1 cellular context compared by ENCODE assay signal in genomic region chr1:11907275-11908138, GRCh38.
A peak's percentile ranks its signal among the peaks of the same experiment; 100 is the strongest.
TF ChIP-seq lines count a peak whose summit lies in the region.

No MANE protein-coding gene starts in this region.

TF ChIP-seq in HepG2, 621 proteins besides CTCF, POLR2A, EP300 and RAD21 (continued from another document and continues in another):
- TF ChIP-seq ZNF34 (CRISPR knock-in tag; IDR thresholded peaks at IDR 0.05; ENCODE audit: borderline replicate concordance) (no peak), SNAPC5 (CRISPR knock-in tag; IDR thresholded peaks at IDR 0.05; ENCODE audit: borderline replicate concordance) (peak; percentile 100), NCOR1 (IDR thresholded peaks at IDR 0.05; ENCODE audit: borderline replicate concordance, low read length) (no peak), TP53 (CRISPR knock-in tag; conservative IDR thresholded peaks at IDR 0.05) (no peak), ZNF556 (CRISPR knock-in tag; IDR thresholded peaks at IDR 0.05; ENCODE audit: borderline replicate concordance) (0 out of 2 replicates have a peak, but pooled peaks have one; percentile 58), JARID2 (CRISPR knock-in tag; IDR thresholded peaks at IDR 0.05; ENCODE audit: insufficient replicate concordance) (peak; percentile 30), SIX4 (CRISPR knock-in tag; IDR thresholded peaks at IDR 0.05) (peak; percentile 51; the same call in 1 of the 2 replicates), USF2 (IDR thresholded peaks at IDR 0.05; ENCODE audit: low read depth, low read length) (no peak), USF2 (CRISPR knock-in tag; IDR thresholded peaks at IDR 0.05; ENCODE audit: borderline replicate concordance) (peak; percentile 92; the same call in 1 of the 2 replicates), SNAPC4 (CRISPR knock-in tag; IDR thresholded peaks at IDR 0.05) (peak; percentile 100), SALL1 (CRISPR knock-in tag; IDR thresholded peaks at IDR 0.05) (peak; percentile 56), XRCC5 (optimal IDR thresholded peaks at IDR 0.05; ENCODE audit: low read length) (peak; percentile 75), ESRRA (CRISPR knock-in tag; IDR thresholded peaks at IDR 0.05; ENCODE audit: low read depth) (0 out of 2 replicates have a peak, but pooled peaks have one; percentile 49), POGK (CRISPR knock-in tag; conservative IDR thresholded peaks at IDR 0.05) (peak; percentile 76; the same call in 1 of the 2 replicates), ZNF335 (CRISPR knock-in tag; IDR thresholded peaks at IDR 0.05) (peak; percentile 84; the same call in 1 of the 2 replicates), ZNF501 (CRISPR knock-in tag; IDR thresholded peaks at IDR 0.05) (peak; percentile 46; the same call in 1 of the 2 replicates), ETS1 (CRISPR knock-in tag; IDR thresholded peaks at IDR 0.05) (no peak), TBP (CRISPR knock-in tag; IDR thresholded peaks at IDR 0.05) (peak; percentile 98; the same call in 1 of the 2 replicates), PPARG (CRISPR knock-in tag; conservative IDR thresholded peaks at IDR 0.05) (peak; percentile 57; the same call in 1 of the 2 replicates), ATF5 (CRISPR knock-in tag; IDR thresholded peaks at IDR 0.05; ENCODE audit: low read depth) (0 out of 2 replicates have a peak, but pooled peaks have one; percentile 13), TCF12 (IDR thresholded peaks at IDR 0.05) (no peak), TCF12 (CRISPR knock-in tag; IDR thresholded peaks at IDR 0.05) (0 out of 2 replicates have a peak, but pooled peaks have one; percentile 55), AHDC1 (CRISPR knock-in tag; IDR thresholded peaks at IDR 0.05; ENCODE audit: borderline replicate concordance) (0 out of 2 replicates have a peak, but pooled peaks have one; percentile 13), CC2D1A (CRISPR knock-in tag; IDR thresholded peaks at IDR 0.05) (0 out of 2 replicates have a peak, but pooled peaks have one; percentile 25), CREB1 (IDR thresholded peaks at IDR 0.05) (0 out of 2 replicates have a peak, but pooled peaks have one; percentile 25), CREB1 (CRISPR knock-in tag; IDR thresholded peaks at IDR 0.05) (no peak; the same call in 1 of the 2 replicates), ZHX1 (CRISPR knock-in tag; IDR thresholded peaks at IDR 0.05; ENCODE audit: low read depth) (no peak), ZNF124 (CRISPR knock-in tag; IDR thresholded peaks at IDR 0.05) (peak; percentile 87; the same call in 1 of the 2 replicates), FOXK1 (CRISPR knock-in tag; IDR thresholded peaks at IDR 0.05; ENCODE audit: borderline replicate concordance, low read depth) (peak; percentile 75; the same call in 1 of the 2 replicates), ZNF703 (CRISPR knock-in tag; IDR thresholded peaks at IDR 0.05; ENCODE audit: borderline replicate concordance) (no peak), ZNF337 (CRISPR knock-in tag; IDR thresholded peaks at IDR 0.05; ENCODE audit: borderline replicate concordance, low read depth) (0 out of 2 replicates have a peak, but pooled peaks have one; percentile 27), CEBPZ (IDR thresholded peaks at IDR 0.05; ENCODE audit: low read length) (no peak)
